8 cellular contexts compared by ENCODE assay signal in genomic region chr7:66629222-66629658, GRCh38. TPM values are rescaled to one million over a fixed set of nuclear protein-coding genes. Genes with fewer than 3 reads are reported as not detected.
DNase-seq lines count a peak whose midpoint lies in the region; ATAC-seq and TF ChIP-seq lines count a peak whose summit lies in the region.

No MANE protein-coding gene starts in this region.

- H3K4me2 ChIP-seq in neural cell (ENCODE audit: low read length) = peak overlapping the region; percentile 73

- TF ChIP-seq RAD21 in neural cell (conservative IDR thresholded peaks at IDR 0.05) = no peak

- no peaks in the 10 kb centered on the region for H3K9me2 ChIP-seq in neural cell (ENCODE audit: insufficient read depth, low read length)

- no peaks in the 10 kb centered on the region for H3K36me3 ChIP-seq in neural cell (ENCODE audit: insufficient read depth, low read length)

- TF ChIP-seq CTCF in epithelial cell of esophagus (IDR thresholded peaks at IDR 0.05; ENCODE audit: insufficient read depth, low read depth, low read length, missing control alignments) (no peak), neural cell (IDR thresholded peaks at IDR 0.05; ENCODE audit: poor library complexity, severe bottlenecking) (no peak)

- no peaks in the 10 kb centered on the region for H4K20me1 ChIP-seq in neural cell (ENCODE audit: insufficient read depth)

- DNase-seq in NCI-H748 treated with DMSO at 0.1 percent for 48 hours (lab: John Stamatoyannopoulos, UW) (peak; percentile 52), NCI-H748 (lab: John Stamatoyannopoulos, UW; ENCODE audit: unreplicated experiment) (no peak), RPMI7951 (ENCODE audit: low read depth) (peak; percentile 5), epithelial cell of esophagus (ENCODE audit: low read depth) (no peak), T-helper 9 cell (no peak), RPMI8226 (no peak)

- peak overlapping the region; percentile 27 for H2AFZ ChIP-seq in neural cell (ENCODE audit: low read depth, low read length)

- no peak for TF ChIP-seq EP300 in neural cell (conservative IDR thresholded peaks at IDR 0.05; ENCODE audit: poor library complexity, severe bottlenecking)

- H3F3A ChIP-seq in neural cell (ENCODE audit: insufficient read depth, low read length, poor library complexity, severe bottlenecking) = no peaks in the 10 kb centered on the region

- no peaks in the 10 kb centered on the region for H3K9me3 ChIP-seq in neural cell (ENCODE audit: low read length)

- H3K4me3 ChIP-seq in epithelial cell of esophagus (ENCODE audit: low read length) (peak overlapping the region; percentile 48), neural cell (ENCODE audit: low read length) (peak overlapping the region; percentile 91)

- ATAC-seq in HG03025 (IDR thresholded peaks at IDR 0.05; ENCODE audit: low FRiP score, unreplicated experiment) = no peak

- H3K27ac ChIP-seq in neural cell (ENCODE audit: low read length) = peak overlapping the region; percentile 68

- H3K9ac ChIP-seq in neural cell (ENCODE audit: low read length) = peak overlapping the region; percentile 88

- no peaks in the 10 kb centered on the region for H3K27me3 ChIP-seq in neural cell (ENCODE audit: insufficient read depth, low read depth, low read length)

- H3K79me2 ChIP-seq in neural cell (replicated peaks; ENCODE audit: insufficient read depth, low read length) = peaks cover 18% of the 10 kb centered on the region

TF ChIP-seq in neural cell, 6 proteins besides CTCF, POLR2A, EP300 and RAD21:
- TF ChIP-seq TAF1 (IDR thresholded peaks at IDR 0.05; ENCODE audit: low read depth) = no peak

RNA-seq across cellular contexts. Expression of gene KCTD7, which starts 0.6 kb away (rescaled TPM):
- total RNA-seq in RPMI7951 (2014; rRNA removed; shearing (Covaris generic)) = 7.2 and 7.9 TPM in 2 replicates
- polyA plus RNA-seq in neural cell = 79.4 and 89.4 TPM in 2 replicates
- polyA minus RNA-seq in neural cell = 53.3 and 62.5 TPM in 2 replicates

Comparison
In these comparisons a context has a peak if more than half of its experiments do, and no peak if none do; other contexts are left out.
1. DNase-seq: peak in NCI-H748 treated with DMSO at 0.1 percent for 48 hours (single experiment) and RPMI7951 (single experiment); none in NCI-H748 (single experiment), epithelial cell of esophagus (single experiment), T-helper 9 cell (single experiment) and RPMI8226 (single experiment).